ENCODE assay signal across 8 cellular contexts in the genomic region with DNA sequence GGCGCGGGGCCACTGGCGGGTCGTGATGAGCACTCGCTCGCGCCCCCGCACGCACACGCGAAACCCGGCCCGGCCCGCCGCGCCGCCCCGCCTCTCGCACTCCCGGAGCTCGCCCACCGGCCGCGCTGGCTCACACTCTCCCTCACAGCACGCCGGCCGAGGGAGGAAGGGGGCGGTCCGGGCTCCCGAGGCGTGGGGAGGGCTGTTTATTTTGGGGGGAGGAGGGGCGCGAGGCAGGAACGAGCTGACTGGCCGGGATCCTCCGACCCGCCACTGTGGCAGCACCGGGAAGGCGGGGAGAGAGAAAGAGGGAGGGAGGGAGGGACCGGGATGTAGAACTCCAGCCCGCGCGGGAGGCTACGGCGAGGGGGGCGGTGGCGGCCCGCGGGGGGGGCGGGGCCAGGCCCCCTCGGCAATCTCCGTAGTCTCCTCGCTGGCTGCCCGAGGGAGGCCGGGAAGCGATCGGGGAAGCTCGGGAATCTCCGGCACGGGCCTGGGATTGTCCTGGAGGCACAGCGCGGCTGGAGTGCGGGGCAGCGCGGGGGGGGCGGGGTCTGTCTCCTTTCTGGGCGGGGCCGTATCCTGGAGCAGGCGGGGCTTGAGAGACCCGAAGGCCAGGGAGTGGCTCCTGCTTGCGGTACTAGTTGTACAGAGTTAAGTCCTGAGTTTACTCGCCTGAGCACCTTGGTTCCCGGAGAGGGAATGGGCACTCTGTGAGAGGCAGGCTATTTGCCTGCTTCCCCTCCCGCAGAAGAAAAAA. TPM values are rescaled to one million over a fixed set of nuclear protein-coding genes. Genes with fewer than 3 reads are reported as not detected.
DNase-seq lines count a peak whose midpoint lies in the region; ATAC-seq, FAIRE-seq and TF ChIP-seq lines count a peak whose summit lies in the region.

Gene RBFOX2 (minus strand): TSS at position 179 of the 760 bp plus-strand sequence. CDS start 399 bp downstream, outside the sequence.

- no peak for TF ChIP-seq CTCF in omental fat pad (IDR thresholded peaks at IDR 0.05)

- FAIRE-seq in GM12892 (lab: Jason Lieb, UNC), result no peak

- H3K4me3 ChIP-seq in adipocyte (ENCODE audit: low read length), result peak within 1 kb of the TSS; percentile 98

- peak within 1 kb of the TSS; percentile 65 for H3K27ac ChIP-seq in substantia nigra (ENCODE audit: low read depth, low read length, poor library complexity, severe bottlenecking)

- peak; percentile 71 for DNase-seq in GM12892 (ENCODE audit: insufficient read length)
- DNase-seq in NCI-H128 (lab: John Stamatoyannopoulos, UW; ENCODE audit: unreplicated experiment), result peak; percentile 72
- DNase-seq in SW 1271 (lab: John Stamatoyannopoulos, UW), result peak; percentile 76 to 89
- DNase-seq in adipocyte (ENCODE audit: low read depth), result peak; percentile 98
- DNase-seq in head of caudate nucleus, result peak; percentile 89 to 98 (median 95)
- peak; percentile 89 for DNase-seq in omental fat pad (ENCODE audit: low spot score)
- peak; percentile 65 to 98 (median 91) for DNase-seq in substantia nigra (lab: John Stamatoyannopoulos, UW)

- peak; percentile 95 for ATAC-seq in omental fat pad (ENCODE audit: low FRiP score)
- no peak for ATAC-seq in GM18519 (IDR thresholded peaks at IDR 0.05; ENCODE audit: low FRiP score, unreplicated experiment)

- TF ChIP-seq POLR2A in GM12892 (IDR thresholded peaks at IDR 0.05; ENCODE audit: low read depth, low read length), result no peak

- H3K9ac ChIP-seq in adipocyte (ENCODE audit: low read length), result peak within 1 kb of the TSS; percentile 93

- H3K36me3 ChIP-seq in adipocyte (ENCODE audit: control insufficient read depth, insufficient read depth, low read length, severe bottlenecking), result no peaks in the 10 kb centered on the region

- H3K27me3 ChIP-seq in adipocyte (replicated peaks; ENCODE audit: control insufficient read depth, insufficient read depth, low read length), result no peaks in the 10 kb centered on the region

- intact Hi-C loops in head of caudate nucleus (cut with DNase I), result loop anchor here (10.0 kb wide), 1 partner anchor 184 kb away; no protein-coding TSS in a partner anchor

- no peaks in the 10 kb centered on the region for H3K9me3 ChIP-seq in adipocyte (ENCODE audit: control insufficient read depth, low read length)

- H3K4me1 ChIP-seq in adipocyte (ENCODE audit: control insufficient read depth, insufficient read depth, low read length), result peaks cover 17% of the 10 kb centered on the region

RNA-seq across cellular contexts. Expression of gene RBFOX2, which starts in this region (rescaled TPM):
- polyA plus RNA-seq in GM12892 (2012; ENCODE audit: missing spikeins), result 0.17 TPM
- 10 to 100 TPM; 41.2 to 80.7 (median 60.1) TPM for total RNA-seq in omental fat pad
